ENCODE assay signal across 13 cellular contexts in genomic region chr2:222747526-222748160, GRCh38.
A peak's percentile ranks its signal among the peaks of the same experiment; 100 is the strongest.
DNase-seq lines count a peak whose midpoint lies in the region; ATAC-seq, FAIRE-seq and TF ChIP-seq lines count a peak whose summit lies in the region.
"Had no signal": no experiment of that assay in that cellular context is flagged by ENCODE, and none has a peak within 500 bp of the region (broad histone marks: within the 10 kb centered on the region; RNA-seq: fewer than 3 reads in every experiment).

No MANE protein-coding gene starts in this region.

- no peak for TF ChIP-seq CTCF in GM12878 (IDR thresholded peaks at IDR 0.05 in 2 of 3, conservative IDR thresholded peaks at IDR 0.05 in 1 of 3; ENCODE audit: control insufficient read depth in 2 of 3, extremely low read depth in 1 of 3, insufficient read depth in 1 of 3, low read depth in 3 of 3, low read length in 3 of 3)
- TF ChIP-seq CTCF in foreskin fibroblast (IDR thresholded peaks at IDR 0.05; ENCODE audit: low read depth, low read length) = no peak

- RAD21 ChIA-PET in GM12878 (lab: Charles Lee; ENCODE audit: unreplicated experiment) = interaction anchor here (0.6 kb wide), 1 partner anchor 1227 kb away, joined by 3 read pairs; no protein-coding TSS in a partner anchor

- SMC1A ChIA-PET in GM12878 (lab: Charles Lee; ENCODE audit: uncharacterized antibody, unreplicated experiment) = interaction anchor here (1.0 to 3.6 kb wide), 2 partner anchors 12 to 159 kb away, joined by 3 to 11 read pairs; no protein-coding TSS in a partner anchor

- H3K4me3 ChIP-seq in GM12878 (no peak overlapping the region), foreskin fibroblast (ENCODE audit: low read depth in 1 of 2, low read length in 2 of 2) (no peak overlapping the region)
- H3K4me3 ChIP-seq: thoracic aorta had no signal

- 38% methylated on average over 5 of the region's 5 CpGs for WGBS in GM12878 (ENCODE audit: insufficient coverage, insufficient replicate concordance, low lambda C conversion rate, missing lambda C conversion rate)

- ATAC-seq in GM21367 (IDR thresholded peaks at IDR 0.05; ENCODE audit: unreplicated experiment) = peak; percentile 79
- peak; percentile 76 for ATAC-seq in HG03045 (IDR thresholded peaks at IDR 0.05; ENCODE audit: unreplicated experiment)
- ATAC-seq in GM12878 = peak; percentile 72

- H2AFZ ChIP-seq in GM12878 (ENCODE audit: control insufficient read depth, low read depth, low read length) = peak overlapping the region; percentile 20; the same call in 1 of the 2 replicates

- H4K20me1 ChIP-seq in GM12878 (ENCODE audit: control insufficient read depth, insufficient read depth) = no peaks in the 10 kb centered on the region

- intact Hi-C loops in GM12878 (cut with micrococcal nuclease; ENCODE audit: unreplicated experiment) = no loop called here

- no peak for TF ChIP-seq EP300 in GM12878 (IDR thresholded peaks at IDR 0.05; ENCODE audit: borderline replicate concordance in 1 of 2, control insufficient read depth in 1 of 2, low read depth in 2 of 2, low read length in 2 of 2)

- no peak for TF ChIP-seq POLR2A in GM12878 (IDR thresholded peaks at IDR 0.05; ENCODE audit: low read depth, low read length)

- no TSS peak for BruUV-seq in GM12878 (replicated peaks; lab: Mats Ljungman, UMichigan)

- H3K36me3 ChIP-seq in GM12878 (ENCODE audit: control insufficient read depth in 2 of 2, insufficient read depth in 2 of 2, low read length in 1 of 2) = no peaks in the 10 kb centered on the region
- H3K36me3 ChIP-seq: thoracic aorta had no signal

- in situ Hi-C loops in GM12878 (cut with MboI) = no loop called here

- FAIRE-seq in GM18507 (lab: Jason Lieb, UNC) = peak; percentile 24
- FAIRE-seq in GM12878 (lab: Jason Lieb, UNC) = peak; percentile 41

- POLR2A ChIA-PET in GM12878 (lab: Charles Lee) = interaction anchor here (0.5 kb wide), 1 partner anchor 40 kb away, joined by 5 read pairs; no protein-coding TSS in a partner anchor

- no peaks in the 10 kb centered on the region for H3K27me3 ChIP-seq in GM12878 (replicated peaks in 1 of 2; ENCODE audit: control insufficient read depth in 2 of 2, insufficient read depth in 2 of 2, low read length in 1 of 2)

- no peak overlapping the region for H3K27ac ChIP-seq in GM12878 (ENCODE audit: control insufficient read depth, insufficient read depth)

- CTCF ChIA-PET in GM12878 (lab: Yijun Ruan, JAX) = interaction anchor here (0.9 kb wide), 1 partner anchor 26 kb away, joined by 3 read pairs; no protein-coding TSS in a partner anchor

- TF ChIP-seq RAD21 in GM12878 (IDR thresholded peaks at IDR 0.05; ENCODE audit: insufficient read depth, low read depth, low read length) = 0 out of 2 replicates have a peak, but pooled peaks have one; percentile 14

- no peaks in the 10 kb centered on the region for H3K9me3 ChIP-seq in GM12878 (replicated peaks; ENCODE audit: control insufficient read depth, insufficient read depth, low read length)
- H3K9me3 ChIP-seq: thoracic aorta had no signal

- H3K4me2 ChIP-seq in GM12878 (ENCODE audit: control insufficient read depth, insufficient read depth) = peak overlapping the region; percentile 11; the same call in 1 of the 2 replicates

- H3K9ac ChIP-seq in GM12878 (ENCODE audit: control insufficient read depth, insufficient read depth, low read length) = no peak overlapping the region

- no peaks in the 10 kb centered on the region for H3K79me2 ChIP-seq in GM12878 (ENCODE audit: control insufficient read depth, insufficient read depth, low read length)

- peaks cover 4% of the 10 kb centered on the region; the same call in 1 of the 2 replicates for H3K4me1 ChIP-seq in GM12878 (ENCODE audit: control insufficient read depth, insufficient read depth, low read length)

- peak; percentile 5 for DNase-seq in GM18507 (ENCODE audit: extremely low spot score, insufficient read length, low read depth)
- no peak for DNase-seq in GM12878 (ENCODE audit: low read depth, low spot score)
- no peak for DNase-seq in foreskin fibroblast
- no peak for DNase-seq in activated CD4-positive, CD25-positive, alpha-beta regulatory T cell treated with anti-CD3 and anti-CD28 coated beads, Interleukin-2, amount 50 U/mL, for 72 hours
- no peak for DNase-seq in GDM1 (lab: John Stamatoyannopoulos, UW)
- DNase-seq in amygdala (lab: John Stamatoyannopoulos, UW) = no peak
- DNase-seq: GF-D8, IMR-90, mesenchymal stem cell, NCI-H187 treated with DMSO at 0.1 percent for 48 hours had no signal

TF ChIP-seq in GM12878, 131 proteins besides CTCF, POLR2A, EP300 and RAD21 (continues in another document):
- TF ChIP-seq FOXM1 (IDR thresholded peaks at IDR 0.05; ENCODE audit: low read depth, low read length) (peak; percentile 53; the same call in 1 of the 2 replicates), ASH2L (IDR thresholded peaks at IDR 0.05; ENCODE audit: borderline replicate concordance, low read depth) (no peak), MEF2A (IDR thresholded peaks at IDR 0.05; ENCODE audit: insufficient read depth, low read depth, low read length) (0 out of 2 replicates have a peak, but pooled peaks have one; percentile 45), NBN (IDR thresholded peaks at IDR 0.05) (no peak), SUZ12 (IDR thresholded peaks at IDR 0.05; ENCODE audit: unreplicated experiment) (no peak), MYB (IDR thresholded peaks at IDR 0.05; ENCODE audit: borderline replicate concordance, low read depth, low read length) (no peak), GABPA (IDR thresholded peaks at IDR 0.05; ENCODE audit: low read depth) (no peak), JUNB (IDR thresholded peaks at IDR 0.05) (peak; percentile 95), RB1 (IDR thresholded peaks at IDR 0.05; ENCODE audit: borderline replicate concordance) (no peak), EZH2 (IDR thresholded peaks at IDR 0.05; ENCODE audit: borderline replicate concordance, control insufficient read depth, low read depth, low read length) (no peak), TCF3 (IDR thresholded peaks at IDR 0.05; ENCODE audit: borderline replicate concordance, insufficient read depth, low read depth, low read length) (no peak), IRF4 (IDR thresholded peaks at IDR 0.05; ENCODE audit: low read depth, low read length) (peak; percentile 83), MLLT1 (IDR thresholded peaks at IDR 0.05) (no peak), ZBED1 (IDR thresholded peaks at IDR 0.05; ENCODE audit: borderline replicate concordance) (0 out of 2 replicates have a peak, but pooled peaks have one; percentile 27), ZBTB11 (CRISPR knock-in tag; IDR thresholded peaks at IDR 0.05) (no peak), MTA3 (IDR thresholded peaks at IDR 0.05; ENCODE audit: borderline replicate concordance, low read length) (no peak), RUNX3 (IDR thresholded peaks at IDR 0.05; ENCODE audit: low read length) (peak; percentile 78)
